8 cellular contexts compared by ENCODE assay signal in the genomic region with DNA sequence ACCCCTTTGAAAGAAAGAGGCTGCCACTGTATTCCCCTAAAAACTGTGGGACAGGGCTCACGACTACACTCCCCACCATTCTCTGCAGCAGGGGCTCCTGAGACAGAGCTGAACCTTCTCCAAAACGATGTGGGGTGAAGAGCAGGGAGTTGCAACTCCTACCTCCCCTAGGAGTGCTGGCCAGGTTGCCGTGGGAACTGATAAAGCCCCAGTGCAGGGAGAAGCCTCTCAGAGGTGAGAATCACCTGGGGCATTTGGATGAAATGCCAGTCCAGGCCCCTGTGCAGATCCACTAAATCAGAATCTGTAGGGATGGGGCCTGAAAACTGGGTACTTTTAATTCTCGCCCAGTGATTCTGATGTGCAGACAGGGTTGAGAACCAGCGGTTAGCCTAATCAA. TPM values are rescaled to one million over a fixed set of nuclear protein-coding genes. Genes with fewer than 3 reads are reported as not detected.
A peak's percentile ranks its signal among the peaks of the same experiment; 100 is the strongest.
DNase-seq lines count a peak whose midpoint lies in the region; ATAC-seq and TF ChIP-seq lines count a peak whose summit lies in the region.

No MANE protein-coding gene starts in this region.

- H3K36me3 ChIP-seq in DOHH2 (ENCODE audit: control insufficient read depth, low read length) (peaks cover 3% of the 10 kb centered on the region; the same call in 1 of the 2 replicates), endodermal cell (ENCODE audit: control insufficient read depth, insufficient read depth, low read length) (no peaks in the 10 kb centered on the region)

- peak; percentile 29 for DNase-seq in NCI-H748 treated with DMSO at 0.1 percent for 48 hours (lab: John Stamatoyannopoulos, UW)
- DNase-seq in endodermal cell, result peak; percentile 75
- no peak for DNase-seq in neural crest cell (ENCODE audit: low read depth, low spot score)
- DNase-seq in A172 (ENCODE audit: low spot score), result no peak
- DNase-seq in GM19240 (ENCODE audit: insufficient read length, low spot score), result no peak

- peak overlapping the region; percentile 65; the same call in 1 of the 2 replicates for H3K27ac ChIP-seq in DOHH2 (ENCODE audit: low read depth, low read length)
- H3K27ac ChIP-seq in endodermal cell (ENCODE audit: low read depth, low read length), result peak overlapping the region; percentile 92

- peaks cover 47% of the 10 kb centered on the region for H3K4me1 Mint-ChIP-seq in endodermal cell
- H3K4me1 Mint-ChIP-seq in neural crest cell, result peaks cover 53% of the 10 kb centered on the region

- H3K27me3 Mint-ChIP-seq in endodermal cell (ENCODE audit: insufficient read depth) (no peaks in the 10 kb centered on the region), neural crest cell (ENCODE audit: low read depth) (no peaks in the 10 kb centered on the region)

- peaks cover 15% of the 10 kb centered on the region for H3K79me2 ChIP-seq in DOHH2 (ENCODE audit: control insufficient read depth, low read length)

- no peaks in the 10 kb centered on the region for H4K20me1 ChIP-seq in DOHH2 (ENCODE audit: control insufficient read depth, insufficient read depth, low read depth, low read length)

- ATAC-seq in GM19324 (IDR thresholded peaks at IDR 0.05; ENCODE audit: low FRiP score, unreplicated experiment) (no peak), HG02840 (IDR thresholded peaks at IDR 0.05; ENCODE audit: low FRiP score, unreplicated experiment) (no peak)

- no peaks in the 10 kb centered on the region for H3K9me3 Mint-ChIP-seq in endodermal cell
- H3K9me3 Mint-ChIP-seq in neural crest cell, result no peaks in the 10 kb centered on the region

- 51 to 88% methylated on average over 3 to 5 of the region's 5 CpGs for WGBS in endodermal cell (ENCODE audit: insufficient coverage in 1 of 2, insufficient read length in 1 of 2), 2 experiments

- TF ChIP-seq CTCF in DOHH2 (IDR thresholded peaks at IDR 0.05; ENCODE audit: low read depth, low read length, poor library complexity, severe bottlenecking) (no peak), endodermal cell (conservative IDR thresholded peaks at IDR 0.05) (no peak), neural crest cell (conservative IDR thresholded peaks at IDR 0.05) (no peak)

- H3K27me3 ChIP-seq in DOHH2 (ENCODE audit: control insufficient read depth, low read length) (no peaks in the 10 kb centered on the region), endodermal cell (ENCODE audit: control insufficient read depth, insufficient read depth, low read length, poor library complexity, severe bottlenecking) (no peaks in the 10 kb centered on the region)

- H3K9me2 ChIP-seq in DOHH2 (replicated peaks; ENCODE audit: control insufficient read depth, low read length), result no peaks in the 10 kb centered on the region

- H3K27ac Mint-ChIP-seq in endodermal cell (peak overlapping the region; percentile 98), neural crest cell (ENCODE audit: unreplicated experiment) (peak overlapping the region; percentile 89)

- H3K4me1 ChIP-seq in DOHH2 (ENCODE audit: control insufficient read depth, low read length) (peaks cover 37% of the 10 kb centered on the region), endodermal cell (ENCODE audit: control insufficient read depth, insufficient read depth, low read length) (peaks cover 9% of the 10 kb centered on the region)

- H3K9me3 ChIP-seq in DOHH2 (ENCODE audit: control insufficient read depth, insufficient read depth, low read length) (no peaks in the 10 kb centered on the region), endodermal cell (ENCODE audit: control insufficient read depth, low read length) (no peaks in the 10 kb centered on the region)

- peak overlapping the region; percentile 92 for H3K9ac ChIP-seq in endodermal cell (ENCODE audit: extremely low read depth, low read length, poor library complexity, severe bottlenecking)

- peak overlapping the region; percentile 86 for H3K4me2 ChIP-seq in DOHH2 (ENCODE audit: low read length)

- H3K4me3 ChIP-seq in DOHH2 (ENCODE audit: low read length), result peak overlapping the region; percentile 73
- peak overlapping the region; percentile 92 for H3K4me3 ChIP-seq in endodermal cell (ENCODE audit: low read length)

- no peaks in the 10 kb centered on the region for H3K36me3 Mint-ChIP-seq in endodermal cell (ENCODE audit: low read depth)
- no peaks in the 10 kb centered on the region for H3K36me3 Mint-ChIP-seq in neural crest cell (ENCODE audit: low read depth)

- peaks cover 15% of the 10 kb centered on the region for H3F3A ChIP-seq in DOHH2 (ENCODE audit: control insufficient read depth, insufficient read depth)

- peak overlapping the region; percentile 79 for H3K4me3 Mint-ChIP-seq in endodermal cell
- peak overlapping the region; percentile 91 for H3K4me3 Mint-ChIP-seq in neural crest cell

RNA-seq across cellular contexts. Expression of a gene that starts 0.9 kb away (rescaled TPM):
- 10 to 100 TPM; 13.8 to 19.8 TPM for total RNA-seq in endodermal cell
- polyA plus RNA-seq in endodermal cell (2013, experiment 1 of 2), result 18.1 TPM
- polyA plus RNA-seq in endodermal cell (2013, experiment 2 of 2), result 11.8 TPM
- total RNA-seq in neural crest cell, result 8.8 and 9.3 TPM in 2 replicates
- 3.1 and 6.1 TPM in 2 replicates for total RNA-seq in A172 (2014; rRNA removed; shearing (Covaris generic))

RNA-seq across cellular contexts. Expression of a gene that starts 42.0 kb away (rescaled TPM):
- total RNA-seq in endodermal cell (under 1 TPM; 0.62 TPM), neural crest cell (0.26 TPM in 1 of 2 replicates, not detected in the other)
- polyA plus RNA-seq in endodermal cell (2013, experiment 1 of 2), result 0.11 TPM
- polyA plus RNA-seq in endodermal cell (2013, experiment 2 of 2), result 0.58 TPM
- total RNA-seq in A172 (2014; rRNA removed; shearing (Covaris generic)), result not detected in 2 replicates

RNA-seq across cellular contexts. Expression of a gene that starts 58.8 kb away (rescaled TPM):
- total RNA-seq in endodermal cell (not detected), neural crest cell (not detected in 2 replicates)
- not detected for polyA plus RNA-seq in endodermal cell (2013, experiment 1 of 2)
- not detected for polyA plus RNA-seq in endodermal cell (2013, experiment 2 of 2)
- total RNA-seq in A172 (2014; rRNA removed; shearing (Covaris generic)), result not detected in 2 replicates

Comparison
In these comparisons a context has a peak if more than half of its experiments do, and no peak if none do; other contexts are left out.
1. DNase-seq: peak in NCI-H748 treated with DMSO at 0.1 percent for 48 hours (single experiment) and endodermal cell (single experiment); none in neural crest cell (single experiment), A172 (single experiment) and GM19240 (single experiment).